In genomic region chr12:30396576-30396975, GRCh38 we compare ENCODE assay signal across 8 cellular contexts.
"Had no signal": no experiment of that assay in that cellular context is flagged by ENCODE, and none has a peak within 500 bp of the region (broad histone marks: within the 10 kb centered on the region; RNA-seq: fewer than 3 reads in every experiment).

No MANE protein-coding gene starts in this region.

- H3K27ac ChIP-seq: HL-60, KMS-11 had no signal

- H3K4me2 ChIP-seq: KMS-11 had no signal

- H3K4me1 ChIP-seq: HAP-1 had no signal

- DNase-seq: GOT3, H7, KBM-7 had no signal

- H3K4me3 ChIP-seq: HAP-1 had no signal

- ATAC-seq: HCT116, HepG2 had no signal

- H3K36me3 ChIP-seq: HAP-1 had no signal

- H3K9ac ChIP-seq: KMS-11 had no signal

- FAIRE-seq: HepG2 had no signal
